Comparison of ENCODE assay signal across 1 cellular context in the genomic region with DNA sequence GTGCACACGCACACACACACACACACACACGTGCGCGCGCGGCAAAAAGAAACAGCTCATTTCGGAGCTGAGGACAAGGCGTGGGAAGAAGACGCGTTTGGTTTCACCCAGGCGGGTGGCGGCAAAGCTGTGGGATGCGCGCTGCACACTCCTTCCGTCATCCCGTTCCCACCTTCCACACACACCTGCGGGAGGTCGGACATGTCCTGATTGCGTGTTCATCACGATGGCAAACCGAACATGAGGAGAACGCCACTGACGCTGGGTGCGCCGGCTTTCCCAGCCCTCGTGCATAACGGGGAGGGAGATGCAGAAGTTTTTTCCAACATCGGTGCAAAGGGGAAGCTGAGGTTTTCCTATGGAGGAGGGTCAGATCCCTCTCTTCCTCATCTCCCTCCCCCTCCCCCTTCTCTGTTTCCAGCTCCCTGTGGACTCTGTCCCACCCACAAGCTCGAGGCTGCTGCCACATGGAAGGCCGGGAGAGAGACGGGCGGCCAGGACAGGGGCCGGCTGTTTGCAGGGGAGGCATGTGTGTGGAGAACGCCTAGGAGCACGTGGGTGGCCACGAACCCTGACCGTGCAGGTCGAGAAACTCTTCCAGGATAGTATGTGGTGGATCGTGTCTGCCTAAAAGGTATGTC.
TF ChIP-seq lines count a peak whose summit lies in the region.

No MANE protein-coding gene starts in this region.

TF ChIP-seq in HEK293, 187 proteins besides CTCF, POLR2A, EP300 and RAD21 (continued from another document):
- TF ChIP-seq, protein P1, sequence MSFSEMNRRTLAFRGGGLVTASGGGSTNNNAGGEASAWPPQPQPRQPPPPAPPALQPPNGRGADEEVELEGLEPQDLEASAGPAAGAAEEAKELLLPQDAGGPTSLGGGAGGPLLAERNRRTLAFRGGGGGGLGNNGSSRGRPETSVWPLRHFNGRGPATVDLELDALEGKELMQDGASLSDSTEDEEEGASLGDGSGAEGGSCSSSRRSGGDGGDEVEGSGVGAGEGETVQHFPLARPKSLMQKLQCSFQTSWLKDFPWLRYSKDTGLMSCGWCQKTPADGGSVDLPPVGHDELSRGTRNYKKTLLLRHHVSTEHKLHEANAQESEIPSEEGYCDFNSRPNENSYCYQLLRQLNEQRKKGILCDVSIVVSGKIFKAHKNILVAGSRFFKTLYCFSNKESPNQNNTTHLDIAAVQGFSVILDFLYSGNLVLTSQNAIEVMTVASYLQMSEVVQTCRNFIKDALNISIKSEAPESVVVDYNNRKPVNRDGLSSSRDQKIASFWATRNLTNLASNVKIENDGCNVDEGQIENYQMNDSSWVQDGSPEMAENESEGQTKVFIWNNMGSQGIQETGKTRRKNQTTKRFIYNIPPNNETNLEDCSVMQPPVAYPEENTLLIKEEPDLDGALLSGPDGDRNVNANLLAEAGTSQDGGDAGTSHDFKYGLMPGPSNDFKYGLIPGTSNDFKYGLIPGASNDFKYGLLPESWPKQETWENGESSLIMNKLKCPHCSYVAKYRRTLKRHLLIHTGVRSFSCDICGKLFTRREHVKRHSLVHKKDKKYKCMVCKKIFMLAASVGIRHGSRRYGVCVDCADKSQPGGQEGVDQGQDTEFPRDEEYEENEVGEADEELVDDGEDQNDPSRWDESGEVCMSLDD (tag by site-specific recombination; IDR thresholded peaks at IDR 0.05), result no peak
TF ChIP-seq in HEK293: peak in this region for 1.
